ENCODE assay signal across 8 cellular contexts in genomic region chr16:73016488-73016830, GRCh38. TPM values are rescaled to one million over a fixed set of nuclear protein-coding genes. Genes with fewer than 3 reads are reported as not detected.
DNase-seq lines count a peak whose midpoint lies in the region; ATAC-seq and TF ChIP-seq lines count a peak whose summit lies in the region.

No MANE protein-coding gene starts in this region.

- intact Hi-C loops in left lung (cut with DNase I), result no loop called here

- H3K9ac ChIP-seq in Karpas-422 (ENCODE audit: low read length), result no peak overlapping the region

- ATAC-seq in GM21447 (IDR thresholded peaks at IDR 0.05; ENCODE audit: unreplicated experiment), result peak; percentile 63
- peak; percentile 50 for ATAC-seq in HG03378 (IDR thresholded peaks at IDR 0.05; ENCODE audit: unreplicated experiment)
- ATAC-seq in left lung, result peak; percentile 48

- peaks cover 0 to 32% of the 10 kb centered on the region in 2 donors for H3K4me1 ChIP-seq in left lung
- peaks cover 3% of the 10 kb centered on the region; the same call in 1 of the 2 replicates for H3K4me1 ChIP-seq in Karpas-422 (ENCODE audit: low read length)

- H3K4me3 ChIP-seq in GM08714 (ENCODE audit: low read length) (peak overlapping the region; percentile 43; the same call in 1 of the 2 replicates), left lung (no peak overlapping the region), Karpas-422 (ENCODE audit: low read length) (no peak overlapping the region)

- no peak overlapping the region for H3K4me3 Mint-ChIP-seq in activated naive CD8-positive, alpha-beta T cell treated with anti-CD3 and anti-CD28 coated beads for 36 hours

- no peaks in the 10 kb centered on the region for H3K9me2 ChIP-seq in Karpas-422 (replicated peaks; ENCODE audit: insufficient read depth, low read length)

- H3K4me1 Mint-ChIP-seq in activated naive CD8-positive, alpha-beta T cell treated with anti-CD3 and anti-CD28 coated beads for 36 hours, result peaks cover 1% of the 10 kb centered on the region

- H3K79me2 ChIP-seq in Karpas-422 (ENCODE audit: low read length), result no peaks in the 10 kb centered on the region

- H2AFZ ChIP-seq in Karpas-422 (ENCODE audit: low read length), result no peak overlapping the region

- no peaks in the 10 kb centered on the region for H3K36me3 Mint-ChIP-seq in activated naive CD8-positive, alpha-beta T cell treated with anti-CD3 and anti-CD28 coated beads for 36 hours

- no peak for TF ChIP-seq CTCF in left lung (IDR thresholded peaks at IDR 0.05)

- DNase-seq in left lung (no peak), Karpas-422 (no peak)
- no peak for DNase-seq in activated effector memory CD4-positive, alpha-beta T cell treated with Interleukin-2 at 50 U/mL for 16 hours
- no peak for DNase-seq in activated naive CD8-positive, alpha-beta T cell treated with anti-CD3 and anti-CD28 coated beads for 36 hours
- no peak for DNase-seq in stimulated activated CD4-positive, alpha-beta T cell treated with anti-CD3 and anti-CD28 coated beads, Interleukin-15, amount 100 ng/mL, for 24 hours

- H4K20me1 ChIP-seq in Karpas-422 (ENCODE audit: insufficient read depth, low read depth, low read length), result no peaks in the 10 kb centered on the region

- H3K9me3 Mint-ChIP-seq in activated naive CD8-positive, alpha-beta T cell treated with anti-CD3 and anti-CD28 coated beads for 36 hours, result no peaks in the 10 kb centered on the region

- no peaks in the 10 kb centered on the region for H3K27me3 Mint-ChIP-seq in activated naive CD8-positive, alpha-beta T cell treated with anti-CD3 and anti-CD28 coated beads for 36 hours

- H3K4me2 ChIP-seq in Karpas-422 (ENCODE audit: low read depth, low read length, poor library complexity, severe bottlenecking), result no peak overlapping the region

- H3K9me3 ChIP-seq in left lung (no peaks in the 10 kb centered on the region), Karpas-422 (ENCODE audit: low read length) (no peaks in the 10 kb centered on the region)

- no peak overlapping the region for H3K27ac Mint-ChIP-seq in activated naive CD8-positive, alpha-beta T cell treated with anti-CD3 and anti-CD28 coated beads for 36 hours

- H3K27ac ChIP-seq in left lung (peak overlapping the region in 1 of 2 donors; percentile 3), Karpas-422 (ENCODE audit: low read length) (no peak overlapping the region)

- no peaks in the 10 kb centered on the region for H3K27me3 ChIP-seq in left lung
- H3K27me3 ChIP-seq in Karpas-422 (ENCODE audit: low read length), result no peaks in the 10 kb centered on the region

- H3K36me3 ChIP-seq in left lung, result no peaks in the 10 kb centered on the region
- H3K36me3 ChIP-seq in Karpas-422 (ENCODE audit: insufficient read depth, low read length), result no peaks in the 10 kb centered on the region

RNA-seq across cellular contexts. Expression of gene ZFHX3, which starts 31.5 kb away (rescaled TPM):
- total RNA-seq in left lung, result 10 to 100 TPM; 21.4 to 25.7 TPM
- total RNA-seq in Karpas-422 (2014; rRNA removed; shearing (Covaris generic); ENCODE audit: low replicate concordance), result 0.36 and 0.67 TPM in 2 replicates
- total RNA-seq in activated naive CD8-positive, alpha-beta T cell treated with anti-CD3 and anti-CD28 coated beads for 36 hours, result under 1 TPM; 0.40 to 0.54 TPM

Comparison
In these comparisons a context has a peak if more than half of its experiments do, and no peak if none do; other contexts are left out.
1. RNA of gene ZFHX3, which starts 31.5 kb away (total RNA-seq): 21.4 to 25.7 TPM in left lung; 0.36 to 0.67 TPM in Karpas-422 and 0.40 to 0.54 TPM in activated naive CD8-positive, alpha-beta T cell treated with anti-CD3 and anti-CD28 coated beads for 36 hours; every median in the first group is over 10 times any median in the second.
2. Peak in every context shown above with its lines, with median percentiles within 50 percentile points of each other: ATAC-seq.